In genomic region chr2:174892546-174892945, GRCh38 we compare ENCODE assay signal across 19 cellular contexts.
DNase-seq lines count a peak whose midpoint lies in the region; ATAC-seq, FAIRE-seq and TF ChIP-seq lines count a peak whose summit lies in the region.
"Had no signal": no experiment of that assay in that cellular context is flagged by ENCODE, and none has a peak within 500 bp of the region (broad histone marks: within the 10 kb centered on the region; RNA-seq: fewer than 3 reads in every experiment).

No MANE protein-coding gene starts in this region.

- no peak overlapping the region for H3K4me2 ChIP-seq in astrocyte (ENCODE audit: low read length)
- H3K4me2 ChIP-seq in neural progenitor cell: no peak overlapping the region
- no peak overlapping the region for H3K4me2 ChIP-seq in hepatocyte
- H3K4me2 ChIP-seq: SK-N-SH had no signal

- H3K36me3 ChIP-seq in astrocyte (ENCODE audit: insufficient read depth, low read length): no peaks in the 10 kb centered on the region
- peaks cover 5% of the 10 kb centered on the region for H3K36me3 ChIP-seq in neural progenitor cell
- no peaks in the 10 kb centered on the region for H3K36me3 ChIP-seq in hepatocyte (replicated peaks; ENCODE audit: insufficient read depth, low read depth)

- no peaks in the 10 kb centered on the region for H4K20me1 ChIP-seq in astrocyte (ENCODE audit: insufficient read depth, low read length)
- H4K20me1 ChIP-seq in neural progenitor cell (ENCODE audit: low read depth): no peaks in the 10 kb centered on the region
- no peaks in the 10 kb centered on the region for H4K20me1 ChIP-seq in hepatocyte (ENCODE audit: insufficient read depth, poor library complexity, severe bottlenecking)

- H3K9ac ChIP-seq in astrocyte (ENCODE audit: low read length): no peak overlapping the region
- H3K9ac ChIP-seq in neural progenitor cell: no peak overlapping the region
- H3K9ac ChIP-seq: SK-N-SH had no signal

- H3K4me3 ChIP-seq in astrocyte (ENCODE audit: insufficient read depth, low read depth, low read length) (no peak overlapping the region), neural progenitor cell (no peak overlapping the region), hepatocyte (no peak overlapping the region)

- H3K27me3 ChIP-seq in astrocyte (ENCODE audit: insufficient read depth, low read length) (no peaks in the 10 kb centered on the region), neural progenitor cell (no peaks in the 10 kb centered on the region), hepatocyte (no peaks in the 10 kb centered on the region)

- H3K27me3 Mint-ChIP-seq in astrocyte (ENCODE audit: low read depth, unreplicated experiment) (no peaks in the 10 kb centered on the region), neural progenitor cell (ENCODE audit: insufficient read depth, low read depth) (peaks cover 2% of the 10 kb centered on the region)

- FAIRE-seq in astrocyte (lab: Jason Lieb, UNC): peak; percentile 29
- FAIRE-seq: HepG2 had no signal

- H3K9me2 ChIP-seq in hepatocyte (replicated peaks; ENCODE audit: insufficient read depth): no peaks in the 10 kb centered on the region
- H3K9me2 ChIP-seq: SK-N-SH had no signal

- H3K9me3 ChIP-seq in astrocyte (ENCODE audit: insufficient read depth, low read depth, low read length) (no peaks in the 10 kb centered on the region), neural progenitor cell (ENCODE audit: low read depth) (no peaks in the 10 kb centered on the region), hepatocyte (ENCODE audit: low read depth) (no peaks in the 10 kb centered on the region)

- H3K4me3 Mint-ChIP-seq in astrocyte (ENCODE audit: unreplicated experiment) (no peak overlapping the region), neural progenitor cell (no peak overlapping the region)

- DNase-seq in ELR (ENCODE audit: low read depth) (peak; percentile 19), HT1080 (ENCODE audit: low read depth) (peak; percentile 4), astrocyte (ENCODE audit: low read depth) (no peak), neural progenitor cell (ENCODE audit: low spot score) (no peak), hepatocyte (ENCODE audit: low spot score) (no peak)
- DNase-seq in activated naive CD4-positive, alpha-beta T cell (lab: John Stamatoyannopoulos, UW): no peak
- DNase-seq: AML-193, KBM-7, NCI-H1417, NCI-H187 treated with DMSO at 0.1 percent for 48 hours, NCI-H2227 treated with DMSO at 0.1 percent for 48 hours, NCI-H524, OCI-M1, RPMI8226, SHP77 treated with DMSO at 0.1 percent for 48 hours, SK-N-SH had no signal

- TF ChIP-seq CTCF in astrocyte (IDR thresholded peaks at IDR 0.05; ENCODE audit: insufficient read depth, low read depth, low read length): no peak
- no peak for TF ChIP-seq CTCF in neural progenitor cell (IDR thresholded peaks at IDR 0.05)
- no peak for TF ChIP-seq CTCF in hepatocyte (IDR thresholded peaks at IDR 0.05; ENCODE audit: poor library complexity)

- H3F3A ChIP-seq in neural progenitor cell (ENCODE audit: low read depth): peaks cover 6% of the 10 kb centered on the region

- H3K79me2 ChIP-seq in astrocyte (ENCODE audit: insufficient read depth, low read length): no peaks in the 10 kb centered on the region
- H3K79me2 ChIP-seq in neural progenitor cell (ENCODE audit: low read depth): peaks cover 23% of the 10 kb centered on the region
- no peaks in the 10 kb centered on the region for H3K79me2 ChIP-seq in hepatocyte

- H3K4me1 Mint-ChIP-seq in astrocyte (ENCODE audit: low read depth, unreplicated experiment): peaks cover 4% of the 10 kb centered on the region
- peaks cover 3% of the 10 kb centered on the region for H3K4me1 Mint-ChIP-seq in neural progenitor cell

- H3K27ac Mint-ChIP-seq in astrocyte (ENCODE audit: unreplicated experiment) (no peak overlapping the region), neural progenitor cell (no peak overlapping the region)

- H2AFZ ChIP-seq in astrocyte (ENCODE audit: low read depth, low read length) (no peak overlapping the region), neural progenitor cell (replicated peaks) (no peak overlapping the region), hepatocyte (no peak overlapping the region)

- H3K9me3 Mint-ChIP-seq in astrocyte (ENCODE audit: unreplicated experiment) (no peaks in the 10 kb centered on the region), neural progenitor cell (peaks cover 6% of the 10 kb centered on the region)

- H3K4me1 ChIP-seq in astrocyte (ENCODE audit: insufficient read depth, low read length) (no peaks in the 10 kb centered on the region), neural progenitor cell (peaks cover 16% of the 10 kb centered on the region), hepatocyte (ENCODE audit: insufficient read depth) (no peaks in the 10 kb centered on the region)

- 84% methylated on average over 2 of the region's 2 CpGs for WGBS in hepatocyte (ENCODE audit: low lambda C conversion rate, missing lambda C conversion rate)

- H3K27ac ChIP-seq in astrocyte (ENCODE audit: low read depth, low read length): no peak overlapping the region
- peak overlapping the region; percentile 32 for H3K27ac ChIP-seq in neural progenitor cell
- no peak overlapping the region for H3K27ac ChIP-seq in hepatocyte
- H3K27ac ChIP-seq: C4-2B had no signal

- H3K36me3 Mint-ChIP-seq in astrocyte (ENCODE audit: low read depth, unreplicated experiment) (no peaks in the 10 kb centered on the region), neural progenitor cell (peaks cover 30% of the 10 kb centered on the region)

- ATAC-seq in GM21423 (IDR thresholded peaks at IDR 0.05; ENCODE audit: unreplicated experiment): no peak
- ATAC-seq: HepG2 had no signal

Comparison
In these comparisons a context has a peak if more than half of its experiments do, and no peak if none do; other contexts are left out.
1. DNase-seq: peak in ELR (single experiment) and HT1080 (single experiment); none in astrocyte (single experiment), neural progenitor cell (single experiment), hepatocyte (single experiment) and activated naive CD4-positive, alpha-beta T cell (0 of 4).